ENCODE assay signal across 29 cellular contexts in genomic region chr14:63996575-63997220, GRCh38.
DNase-seq lines count a peak whose midpoint lies in the region; ATAC-seq, FAIRE-seq and TF ChIP-seq lines count a peak whose summit lies in the region.
"Had no signal": no experiment of that assay in that cellular context is flagged by ENCODE, and none has a peak within 500 bp of the region (broad histone marks: within the 10 kb centered on the region; RNA-seq: fewer than 3 reads in every experiment).

No MANE protein-coding gene starts in this region.

- no peak overlapping the region for H3K27ac Mint-ChIP-seq in astrocyte (ENCODE audit: unreplicated experiment)
- H3K27ac Mint-ChIP-seq: activated CD4-positive, alpha-beta T cell treated with anti-CD3 and anti-CD28 coated beads, Interleukin-2, amount 10 ng/mL, durations not matched to agents 7 days and 5 days; activated CD8-positive, alpha-beta memory T cell treated with anti-CD3 and anti-CD28 coated beads, Interleukin-2, amount 10 ng/mL, durations not matched to agents 7 days and 5 days; stimulated activated memory B cell treated with anti-CD40 and anti-IgM and Interleukin-4, amounts not matched to agents 10 μg/mL and 1 μg/mL and 100 μg/mL, for 72 hours had no signal

- H3K27me3 ChIP-seq in astrocyte (ENCODE audit: insufficient read depth, low read length) (no peaks in the 10 kb centered on the region), psoas muscle (ENCODE audit: insufficient read depth in 3 of 3, low read length in 2 of 3) (no peaks in the 10 kb centered on the region)
- H3K27me3 ChIP-seq: esophagus muscularis mucosa, neutrophil had no signal

- no peaks in the 10 kb centered on the region for H3K9me3 Mint-ChIP-seq in astrocyte (ENCODE audit: unreplicated experiment)
- H3K9me3 Mint-ChIP-seq: activated CD4-positive, alpha-beta T cell treated with anti-CD3 and anti-CD28 coated beads, Interleukin-2, amount 10 ng/mL, durations not matched to agents 7 days and 5 days; activated naive CD4-positive, alpha-beta T cell treated with anti-CD3 and anti-CD28 coated beads, Interleukin-2, amount 50 U/mL, for 72 hours; stimulated activated memory B cell treated with anti-CD40 and anti-IgM and Interleukin-4, amounts not matched to agents 10 μg/mL and 1 μg/mL and 100 μg/mL, for 72 hours had no signal

- no peak overlapping the region for H3K4me3 Mint-ChIP-seq in astrocyte (ENCODE audit: unreplicated experiment)
- H3K4me3 Mint-ChIP-seq: activated CD4-positive, alpha-beta T cell treated with anti-CD3 and anti-CD28 coated beads, Interleukin-2, amount 10 ng/mL, durations not matched to agents 7 days and 5 days; activated CD8-positive, alpha-beta memory T cell treated with anti-CD3 and anti-CD28 coated beads, Interleukin-2, amount 10 ng/mL, durations not matched to agents 7 days and 5 days; stimulated activated memory B cell treated with anti-CD40 and anti-IgM and Interleukin-4, amounts not matched to agents 10 μg/mL and 1 μg/mL and 100 μg/mL, for 72 hours; T-helper 17 cell had no signal

- FAIRE-seq in astrocyte (lab: Jason Lieb, UNC), result no peak
- FAIRE-seq: H54 had no signal

- no peak for TF ChIP-seq POLR2A in erythroblast (IDR thresholded peaks at IDR 0.05; ENCODE audit: low read length)

- H3K9me3 ChIP-seq in astrocyte (ENCODE audit: insufficient read depth, low read depth, low read length) (no peaks in the 10 kb centered on the region), psoas muscle (no peaks in the 10 kb centered on the region)
- H3K9me3 ChIP-seq: esophagus muscularis mucosa, neutrophil, SK-N-SH had no signal

- H3K27ac ChIP-seq in astrocyte (ENCODE audit: low read depth, low read length) (peak overlapping the region; percentile 24), psoas muscle (no peak overlapping the region)
- H3K27ac ChIP-seq: C4-2B, esophagus muscularis mucosa, neutrophil, RWPE1, skin epidermis had no signal

- H3K4me2 ChIP-seq in astrocyte (ENCODE audit: low read length), result no peak overlapping the region
- H3K4me2 ChIP-seq: SK-N-SH had no signal

- no peaks in the 10 kb centered on the region for H3K79me2 ChIP-seq in astrocyte (ENCODE audit: insufficient read depth, low read length)

- intact Hi-C loops in psoas muscle (cut with DNase I), result no loop called here

- no peak overlapping the region for H3K9ac ChIP-seq in astrocyte (ENCODE audit: low read length)
- H3K9ac ChIP-seq: SK-N-SH had no signal

- H2AFZ ChIP-seq in astrocyte (ENCODE audit: low read depth, low read length), result no peak overlapping the region

- no peaks in the 10 kb centered on the region for H4K20me1 ChIP-seq in astrocyte (ENCODE audit: insufficient read depth, low read length)

- H3K4me3 ChIP-seq in astrocyte (ENCODE audit: insufficient read depth, low read depth, low read length), result no peak overlapping the region
- H3K4me3 ChIP-seq in fibroblast of pulmonary artery (replicated peaks; ENCODE audit: low read depth, low read length), result no peak overlapping the region
- H3K4me3 ChIP-seq in psoas muscle, result no peak overlapping the region
- H3K4me3 ChIP-seq: esophagus muscularis mucosa, skin epidermis had no signal

- H3K4me1 Mint-ChIP-seq in astrocyte (ENCODE audit: low read depth, unreplicated experiment), result peaks cover 2% of the 10 kb centered on the region

- DNase-seq in ELR (ENCODE audit: low read depth) (peak; percentile 72), astrocyte (ENCODE audit: low read depth) (peak; percentile 18), fibroblast of pulmonary artery (ENCODE audit: low read depth) (peak; percentile 40), retina (peak; percentile 69), psoas muscle (no peak), medulla oblongata (ENCODE audit: extremely low spot score) (no peak), NCI-H446 treated with DMSO at 0.1 percent for 48 hours (lab: John Stamatoyannopoulos, UW) (no peak), erythroblast (lab: John Stamatoyannopoulos, UW) (no peak)
- DNase-seq: activated CD4-positive, alpha-beta T cell treated with anti-CD3 and anti-CD28 coated beads, Interleukin-2, amount 10 ng/mL, durations not matched to agents 7 days and 5 days; activated CD8-positive, alpha-beta memory T cell treated with anti-CD3 and anti-CD28 coated beads, Interleukin-2, amount 10 ng/mL, durations not matched to agents 7 days and 5 days; aorta; Calu3; effector CD8-positive, alpha-beta T cell; islet precursor cell; NCI-H1048; NCI-H1694 treated with DMSO at 0.1 percent for 48 hours; NCI-H226; NCI-H748 treated with DMSO at 0.1 percent for 48 hours; SK-N-SH; stimulated activated CD4-positive, alpha-beta T cell treated with anti-CD3 and anti-CD28 coated beads, Interleukin-1b, Interleukin-23, amount 100 ng/mL, for 48 hours; T-helper 17 cell had no signal

- ATAC-seq in psoas muscle, result no peak
- ATAC-seq: activated CD8-positive, alpha-beta memory T cell treated with anti-CD3 and anti-CD28 coated beads, Interleukin-2, amount 10 ng/mL, durations not matched to agents 7 days and 5 days; activated naive CD4-positive, alpha-beta T cell treated with anti-CD3 and anti-CD28 coated beads, Interleukin-2, amount 50 U/mL, for 72 hours; stimulated activated memory B cell treated with anti-CD40 and anti-IgM and Interleukin-4, amounts not matched to agents 10 μg/mL and 1 μg/mL and 100 μg/mL, for 72 hours; T-helper 17 cell had no signal

- H3K4me1 ChIP-seq in astrocyte (ENCODE audit: insufficient read depth, low read length) (no peaks in the 10 kb centered on the region), psoas muscle (no peaks in the 10 kb centered on the region)
- H3K4me1 ChIP-seq: esophagus muscularis mucosa had no signal

- H3K36me3 ChIP-seq in astrocyte (ENCODE audit: insufficient read depth, low read length) (no peaks in the 10 kb centered on the region), psoas muscle (ENCODE audit: insufficient read depth in 1 of 2, low read depth in 1 of 2) (peaks cover 5 to 95% of the 10 kb centered on the region in 2 donors)

- WGBS in psoas muscle, 3 donors, result 86 to 92% (median 88%) methylated on average over 10 of the region's 10 CpGs

- TF ChIP-seq CTCF in astrocyte (IDR thresholded peaks at IDR 0.05; ENCODE audit: insufficient read depth, low read depth, low read length) (no peak), fibroblast of pulmonary artery (IDR thresholded peaks at IDR 0.05; ENCODE audit: low read length, missing control alignments) (no peak), psoas muscle (IDR thresholded peaks at IDR 0.05) (no peak)

- no peaks in the 10 kb centered on the region for H3K36me3 Mint-ChIP-seq in astrocyte (ENCODE audit: low read depth, unreplicated experiment)

- no peaks in the 10 kb centered on the region for H3K27me3 Mint-ChIP-seq in astrocyte (ENCODE audit: low read depth, unreplicated experiment)
- H3K27me3 Mint-ChIP-seq: activated CD4-positive, alpha-beta T cell treated with anti-CD3 and anti-CD28 coated beads, Interleukin-2, amount 10 ng/mL, durations not matched to agents 7 days and 5 days; activated CD8-positive, alpha-beta memory T cell treated with anti-CD3 and anti-CD28 coated beads, Interleukin-2, amount 10 ng/mL, durations not matched to agents 7 days and 5 days; stimulated activated memory B cell treated with anti-CD40 and anti-IgM and Interleukin-4, amounts not matched to agents 10 μg/mL and 1 μg/mL and 100 μg/mL, for 72 hours; T-helper 17 cell had no signal

Comparison
In these comparisons a context has a peak if more than half of its experiments do, and no peak if none do; other contexts are left out.
1. DNase-seq: peak in ELR (single experiment), astrocyte (single experiment), fibroblast of pulmonary artery (single experiment) and retina (single experiment); none in psoas muscle (0 of 2), medulla oblongata (single experiment), NCI-H446 treated with DMSO at 0.1 percent for 48 hours (single experiment) and erythroblast (0 of 2).